In the genomic region with DNA sequence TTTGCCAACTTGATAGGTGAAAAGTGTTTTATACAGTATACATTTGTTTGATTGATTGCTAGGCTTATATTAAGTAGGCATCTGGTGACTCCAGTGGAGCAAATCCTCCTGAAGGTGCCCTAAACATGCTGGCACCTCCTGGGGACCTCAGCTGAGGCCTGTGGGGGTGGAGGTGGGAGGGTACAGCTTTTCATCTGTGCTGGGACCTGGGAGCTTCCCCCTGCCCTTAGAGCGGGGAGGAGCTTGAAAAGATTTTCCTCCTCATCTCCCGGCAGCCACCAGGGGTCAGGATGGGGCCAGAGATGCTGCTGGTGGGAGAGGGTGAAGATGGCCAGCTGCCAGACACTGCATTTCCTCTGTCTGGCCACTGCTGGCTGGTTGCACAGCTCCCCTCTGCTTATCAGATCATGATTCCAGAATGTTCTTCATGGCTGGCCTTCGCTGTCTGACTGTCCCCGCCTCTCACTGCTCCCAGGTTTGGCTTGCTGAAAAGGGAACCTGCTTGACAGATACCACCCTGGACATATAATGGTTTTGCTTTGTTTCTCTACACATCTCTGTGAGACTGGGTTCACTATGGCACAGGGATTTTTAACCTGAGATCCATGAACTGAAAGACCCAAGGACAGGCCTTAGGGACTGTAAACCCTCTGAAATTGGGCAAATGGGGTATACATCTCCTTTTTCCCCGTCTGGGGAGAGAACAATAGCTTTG, we compare ENCODE assay signal across 8 cellular contexts. TPM values are rescaled to one million over a fixed set of nuclear protein-coding genes. Genes with fewer than 3 reads are reported as not detected.
DNase-seq lines count a peak whose midpoint lies in the region; ATAC-seq, FAIRE-seq and TF ChIP-seq lines count a peak whose summit lies in the region.

No MANE protein-coding gene starts in this region.

- FAIRE-seq in endothelial cell of umbilical vein (lab: Jason Lieb, UNC), result peak; percentile 76

- H3K4me3 ChIP-seq in endothelial cell of umbilical vein (replicated peaks in 1 of 3; ENCODE audit: insufficient read depth in 1 of 3, low read depth in 1 of 3, low read length in 3 of 3) (no peak overlapping the region), mucosa of stomach (ENCODE audit: low read length) (peak overlapping the region; percentile 21)

- no peak overlapping the region for H3K4me2 ChIP-seq in endothelial cell of umbilical vein (ENCODE audit: insufficient read depth, low read length)

- H3K27me3 ChIP-seq in endothelial cell of umbilical vein (ENCODE audit: control insufficient read depth in 2 of 2, insufficient read depth in 2 of 2, low read length in 2 of 2), result no peaks in the 10 kb centered on the region
- H3K27me3 ChIP-seq in mucosa of stomach (ENCODE audit: control insufficient read depth, insufficient read depth, low read length), result no peaks in the 10 kb centered on the region

- dilution Hi-C loops in endothelial cell of umbilical vein (cut with MboI; ENCODE audit: extremely low pct_ligation_motif_present, low sequenced_read_pairs), result no loop called here

- H3K9ac ChIP-seq in endothelial cell of umbilical vein (replicated peaks; ENCODE audit: extremely low read depth, insufficient read depth, low read length), result no peak overlapping the region
- H3K9ac ChIP-seq in mucosa of stomach (ENCODE audit: low read length), result no peak overlapping the region

- H3K79me2 ChIP-seq in endothelial cell of umbilical vein (ENCODE audit: control insufficient read depth, insufficient read depth, low read length), result no peaks in the 10 kb centered on the region

- no peaks in the 10 kb centered on the region for H3K36me3 ChIP-seq in endothelial cell of umbilical vein (ENCODE audit: control insufficient read depth in 2 of 2, extremely low read depth in 1 of 2, insufficient read depth in 2 of 2, low read length in 2 of 2)
- no peaks in the 10 kb centered on the region for H3K36me3 ChIP-seq in mucosa of stomach (ENCODE audit: control insufficient read depth, insufficient read depth, low read length)

- POLR2A ChIA-PET in endothelial cell of umbilical vein (lab: Charles Lee), result no interaction called here

- no peaks in the 10 kb centered on the region for H3K9me1 ChIP-seq in endothelial cell of umbilical vein (replicated peaks; ENCODE audit: control insufficient read depth, extremely low read depth, insufficient read depth, low read length)

- intact Hi-C loops in endothelial cell of umbilical vein (cut with micrococcal nuclease), result loop anchor here (1.0 to 2.0 kb wide), 3 partner anchors 44 to 340 kb away; no protein-coding TSS in a partner anchor

- ATAC-seq in GM21619 (IDR thresholded peaks at IDR 0.05; ENCODE audit: unreplicated experiment), result peak; percentile 98

- BruUV-seq in endothelial cell of umbilical vein (replicated peaks; lab: Mats Ljungman, UMichigan), result no TSS peak

- CTCF ChIA-PET in endothelial cell of umbilical vein (lab: Charles Lee), result interaction anchor here (0.6 to 2.3 kb wide), 26 partner anchors 9 to 342 kb away, joined by 3 to 95 read pairs (median 4); a partner anchor contains a TSS

- TF ChIP-seq CTCF in endothelial cell of umbilical vein (IDR thresholded peaks at IDR 0.05; ENCODE audit: extremely low read depth in 1 of 2, insufficient read depth in 1 of 2, low read depth in 1 of 2, low read length in 2 of 2), result peak; percentile 76 to 90

- H3K9me3 ChIP-seq in endothelial cell of umbilical vein (replicated peaks; ENCODE audit: control insufficient read depth, insufficient read depth, low read length) (no peaks in the 10 kb centered on the region), mucosa of stomach (ENCODE audit: control insufficient read depth, low read length) (no peaks in the 10 kb centered on the region)

- DNase-seq in DMS114 treated with DMSO at 0.1 percent for 48 hours (lab: John Stamatoyannopoulos, UW; ENCODE audit: unreplicated experiment), result peak; percentile 72
- peak; percentile 94 for DNase-seq in HuH-7.5 (ENCODE audit: low spot score)
- DNase-seq in NOMO-1 treated with dmso at 0.1 percent for 144 hours (lab: John Stamatoyannopoulos, UW; ENCODE audit: unreplicated experiment), result peak; percentile 57
- peak; percentile 55 for DNase-seq in activated CD8-positive, alpha-beta memory T cell treated with anti-CD3 and anti-CD28 coated beads, Interleukin-2, amount 50 U/mL, for 1 hour (ENCODE audit: extremely low read depth)
- peak; percentile 87 for DNase-seq in endothelial cell of umbilical vein (ENCODE audit: low read depth, low spot score)
- DNase-seq in stimulated activated CD8-positive, alpha-beta memory T cell treated with anti-CD3 and anti-CD28 coated beads, Interleukin-4, amount 100 ng/mL, for 48 hours, result peak; percentile 90

- no peak for TF ChIP-seq POLR2A in endothelial cell of umbilical vein (IDR thresholded peaks at IDR 0.05; ENCODE audit: low read depth, low read length)

- H3K4me1 ChIP-seq in endothelial cell of umbilical vein (ENCODE audit: control insufficient read depth, extremely low read depth, insufficient read depth, low read length), result peaks cover 5% of the 10 kb centered on the region
- peaks cover 8% of the 10 kb centered on the region for H3K4me1 ChIP-seq in mucosa of stomach (ENCODE audit: control insufficient read depth, insufficient read depth, low read length)

- peak overlapping the region; percentile 31 for H2AFZ ChIP-seq in endothelial cell of umbilical vein (ENCODE audit: low read depth, low read length)

- H4K20me1 ChIP-seq in endothelial cell of umbilical vein (replicated peaks; ENCODE audit: control insufficient read depth, extremely low read depth, insufficient read depth, low read length), result no peaks in the 10 kb centered on the region

- no peak overlapping the region for H3K27ac ChIP-seq in endothelial cell of umbilical vein (ENCODE audit: insufficient read depth, low read depth, low read length)

TF ChIP-seq in endothelial cell of umbilical vein, 7 proteins besides CTCF, POLR2A, EP300 and RAD21 (continues in another document):
- TF ChIP-seq MYC (IDR thresholded peaks at IDR 0.05; ENCODE audit: low read depth, low read length) (no peak), EZH2 (IDR thresholded peaks at IDR 0.05; ENCODE audit: borderline replicate concordance, low read depth, low read length, severe bottlenecking) (no peak), POLR2AphosphoS5 (IDR thresholded peaks at IDR 0.05; ENCODE audit: insufficient read depth, low read depth, low read length) (peak; percentile 15), JUN (IDR thresholded peaks at IDR 0.05; ENCODE audit: borderline replicate concordance, insufficient read depth, insufficient read length, low read depth) (no peak), FOS (IDR thresholded peaks at IDR 0.05; ENCODE audit: borderline replicate concordance, insufficient read depth, low read length) (no peak), GATA2 (IDR thresholded peaks at IDR 0.05; ENCODE audit: insufficient read depth, insufficient read length, low read depth, low read length) (peak; percentile 72)

RNA-seq across cellular contexts. Expression of a gene that starts 10.5 kb away (rescaled TPM):
- total RNA-seq in endothelial cell of umbilical vein, result not detected in 2 replicates
- 0.06 TPM in 1 of 2 replicates, not detected in the other for polyA plus RNA-seq in endothelial cell of umbilical vein
- not detected in 2 replicates for polyA plus RNA-seq in endothelial cell of umbilical vein (2011; cell fraction: cytosol; rRNA removed)
- 0.08 TPM in 1 of 2 replicates, not detected in the other for polyA plus RNA-seq in endothelial cell of umbilical vein (2011; cell fraction: nucleus; rRNA removed)
- polyA plus RNA-seq in endothelial cell of umbilical vein (2012), result 0.10 TPM in 1 of 2 replicates, not detected in the other
- not detected in 2 replicates for polyA minus RNA-seq in endothelial cell of umbilical vein
- not detected for polyA minus RNA-seq in endothelial cell of umbilical vein (2011; cell fraction: cytosol; rRNA and poly(A)+ RNA removed)
- polyA minus RNA-seq in endothelial cell of umbilical vein (2011; cell fraction: nucleus; rRNA and poly(A)+ RNA removed), result not detected in 2 replicates

RNA-seq across cellular contexts. Expression of a gene that starts 21.4 kb away (rescaled TPM):
- total RNA-seq in endothelial cell of umbilical vein, result 30.5 and 39.0 TPM in 2 replicates
- polyA plus RNA-seq in endothelial cell of umbilical vein, result 55.8 and 63.2 TPM in 2 replicates
- 23.2 and 24.6 TPM in 2 replicates for polyA plus RNA-seq in endothelial cell of umbilical vein (2011; cell fraction: cytosol; rRNA removed)
- 353 and 440 TPM in 2 replicates for polyA plus RNA-seq in endothelial cell of umbilical vein (2011; cell fraction: nucleus; rRNA removed)
- polyA plus RNA-seq in endothelial cell of umbilical vein (2012), result 41.4 and 64.3 TPM in 2 replicates
- 42.1 and 48.4 TPM in 2 replicates for polyA minus RNA-seq in endothelial cell of umbilical vein
- polyA minus RNA-seq in endothelial cell of umbilical vein (2011; cell fraction: cytosol; rRNA and poly(A)+ RNA removed), result 23.1 TPM
- 55.4 and 59.4 TPM in 2 replicates for polyA minus RNA-seq in endothelial cell of umbilical vein (2011; cell fraction: nucleus; rRNA and poly(A)+ RNA removed)

RNA-seq across cellular contexts. Expression of a gene that starts 33.0 kb away (rescaled TPM):
- 9.8 and 12.5 TPM in 2 replicates for total RNA-seq in endothelial cell of umbilical vein
- 9.5 and 10.8 TPM in 2 replicates for polyA plus RNA-seq in endothelial cell of umbilical vein
- 4.9 and 5.7 TPM in 2 replicates for polyA plus RNA-seq in endothelial cell of umbilical vein (2011; cell fraction: cytosol; rRNA removed)
- 31.7 and 46.4 TPM in 2 replicates for polyA plus RNA-seq in endothelial cell of umbilical vein (2011; cell fraction: nucleus; rRNA removed)
- polyA plus RNA-seq in endothelial cell of umbilical vein (2012), result 9.3 and 9.5 TPM in 2 replicates
- 9.5 and 12.1 TPM in 2 replicates for polyA minus RNA-seq in endothelial cell of umbilical vein
- 11.2 TPM for polyA minus RNA-seq in endothelial cell of umbilical vein (2011; cell fraction: cytosol; rRNA and poly(A)+ RNA removed)
- 7.0 and 10.4 TPM in 2 replicates for polyA minus RNA-seq in endothelial cell of umbilical vein (2011; cell fraction: nucleus; rRNA and poly(A)+ RNA removed)

RNA-seq across cellular contexts. Expression of a gene that starts 37.5 kb away (rescaled TPM):
- 2.0 and 2.3 TPM in 2 replicates for total RNA-seq in endothelial cell of umbilical vein
- polyA plus RNA-seq in endothelial cell of umbilical vein, result 0.21 and 0.25 TPM in 2 replicates
- polyA plus RNA-seq in endothelial cell of umbilical vein (2011; cell fraction: cytosol; rRNA removed), result 0.14 and 0.17 TPM in 2 replicates
- polyA plus RNA-seq in endothelial cell of umbilical vein (2011; cell fraction: nucleus; rRNA removed), result 0.50 and 0.86 TPM in 2 replicates
- polyA plus RNA-seq in endothelial cell of umbilical vein (2012), result 0.94 and 1.1 TPM in 2 replicates
- polyA minus RNA-seq in endothelial cell of umbilical vein, result 0.53 and 1.1 TPM in 2 replicates
- polyA minus RNA-seq in endothelial cell of umbilical vein (2011; cell fraction: cytosol; rRNA and poly(A)+ RNA removed), result not detected
- polyA minus RNA-seq in endothelial cell of umbilical vein (2011; cell fraction: nucleus; rRNA and poly(A)+ RNA removed), result 1.6 and 1.7 TPM in 2 replicates

RNA-seq across cellular contexts. Expression of a gene that starts 47.1 kb away (rescaled TPM):
- 0.44 TPM in 1 of 2 replicates, not detected in the other for total RNA-seq in endothelial cell of umbilical vein
- 0.10 and 0.11 TPM in 2 replicates for polyA plus RNA-seq in endothelial cell of umbilical vein
- 0.10 and 0.13 TPM in 2 replicates for polyA plus RNA-seq in endothelial cell of umbilical vein (2011; cell fraction: cytosol; rRNA removed)
- 0.27 and 0.51 TPM in 2 replicates for polyA plus RNA-seq in endothelial cell of umbilical vein (2011; cell fraction: nucleus; rRNA removed)
- 0.33 TPM in 1 of 2 replicates, not detected in the other for polyA plus RNA-seq in endothelial cell of umbilical vein (2012)
- polyA minus RNA-seq in endothelial cell of umbilical vein, result 0.21 and 0.36 TPM in 2 replicates
- 2.5 TPM for polyA minus RNA-seq in endothelial cell of umbilical vein (2011; cell fraction: cytosol; rRNA and poly(A)+ RNA removed)
- polyA minus RNA-seq in endothelial cell of umbilical vein (2011; cell fraction: nucleus; rRNA and poly(A)+ RNA removed), result 0.24 TPM in 1 of 2 replicates, not detected in the other
